ENCODE assay signal across 13 cellular contexts in the genomic region with DNA sequence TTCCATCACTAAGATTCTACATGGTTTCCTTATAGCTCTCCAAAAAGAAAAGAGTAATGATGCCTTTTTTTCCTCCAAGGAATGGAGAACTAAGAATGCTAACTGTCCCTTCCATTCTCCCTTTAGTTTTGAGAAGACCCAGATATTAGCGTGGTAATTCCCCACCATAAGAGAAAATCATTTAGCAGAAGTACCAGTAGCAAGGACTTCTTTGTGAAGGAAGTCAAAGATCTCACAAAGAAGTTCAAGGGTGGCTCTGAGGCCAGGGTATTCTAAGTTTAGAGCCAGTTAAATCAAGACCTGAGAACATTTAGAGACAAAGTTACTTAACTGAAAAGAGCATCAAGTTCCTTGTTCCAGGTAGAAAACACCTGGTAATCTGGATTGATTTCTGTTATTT. TPM values are rescaled to one million over a fixed set of nuclear protein-coding genes. Genes with fewer than 3 reads are reported as not detected.
DNase-seq lines count a peak whose midpoint lies in the region; ATAC-seq and TF ChIP-seq lines count a peak whose summit lies in the region.
"Had no signal": no experiment of that assay in that cellular context is flagged by ENCODE, and none has a peak within 500 bp of the region (broad histone marks: within the 10 kb centered on the region; RNA-seq: fewer than 3 reads in every experiment).

No MANE protein-coding gene starts in this region.

- no peaks in the 10 kb centered on the region for H3K9me3 Mint-ChIP-seq in activated T-cell treated with anti-CD3 and anti-CD28 coated beads, Interleukin-2, amount 50 U/mL, for 72 hours
- no peaks in the 10 kb centered on the region for H3K9me3 Mint-ChIP-seq in glutamatergic neuron (ENCODE audit: unreplicated experiment)
- H3K9me3 Mint-ChIP-seq: immature natural killer cell, neural progenitor cell had no signal

- no peak for TF ChIP-seq POLR2A in gastrocnemius medialis (IDR thresholded peaks at IDR 0.05)

- H3K4me1 Mint-ChIP-seq in activated T-cell treated with anti-CD3 and anti-CD28 coated beads, Interleukin-2, amount 50 U/mL, for 72 hours (ENCODE audit: low read depth): peaks cover 92% of the 10 kb centered on the region
- peaks cover 9% of the 10 kb centered on the region for H3K4me1 Mint-ChIP-seq in glutamatergic neuron (ENCODE audit: low read depth, unreplicated experiment)
- H3K4me1 Mint-ChIP-seq: neural progenitor cell had no signal

- DNase-seq in activated T-cell treated with anti-CD3 and anti-CD28 coated beads, Interleukin-2, amount 50 U/mL, for 72 hours: no peak
- DNase-seq in activated T-cell treated with anti-CD3 and anti-CD28 coated beads, Interleukin-2, amount 50 U/mL, for 1 hour: no peak
- no peak for DNase-seq in RWPE2 (ENCODE audit: low spot score)
- DNase-seq in gastrocnemius medialis: no peak
- no peak for DNase-seq in stimulated activated CD4-positive, alpha-beta T cell treated with anti-CD3 and anti-CD28 coated beads, Interleukin-15, amount 100 ng/mL, for 24 hours
- DNase-seq in glutamatergic neuron: no peak
- DNase-seq in NCI-H1105 treated with DMSO at 0.1 percent for 48 hours (lab: John Stamatoyannopoulos, UW): no peak
- DNase-seq: GF-D8, immature natural killer cell, NCI-H187, PC-3 had no signal

- no peaks in the 10 kb centered on the region for H3K27me3 Mint-ChIP-seq in activated T-cell treated with anti-CD3 and anti-CD28 coated beads, Interleukin-2, amount 50 U/mL, for 72 hours (ENCODE audit: low read depth)
- H3K27me3 Mint-ChIP-seq in glutamatergic neuron (ENCODE audit: unreplicated experiment): no peaks in the 10 kb centered on the region

- H3K4me3 ChIP-seq in RWPE2 (ENCODE audit: severe bottlenecking): no peak overlapping the region
- no peak overlapping the region for H3K4me3 ChIP-seq in gastrocnemius medialis
- H3K4me3 ChIP-seq: neural progenitor cell had no signal

- no peaks in the 10 kb centered on the region for H3K27me3 ChIP-seq in RWPE2 (ENCODE audit: insufficient read depth, poor library complexity, severe bottlenecking)
- H3K27me3 ChIP-seq in gastrocnemius medialis: no peaks in the 10 kb centered on the region
- H3K27me3 ChIP-seq: neural progenitor cell had no signal

- peak overlapping the region; percentile 13 for H3K27ac ChIP-seq in RWPE2 (ENCODE audit: poor library complexity, severe bottlenecking)
- H3K27ac ChIP-seq in gastrocnemius medialis: peak overlapping the region in 3 of 4 donors; percentile 1 to 41 (median 28)
- H3K27ac ChIP-seq: neural progenitor cell had no signal

- TF ChIP-seq CTCF in RWPE2 (IDR thresholded peaks at IDR 0.05; ENCODE audit: poor library complexity, severe bottlenecking) (no peak), gastrocnemius medialis (IDR thresholded peaks at IDR 0.05 in 4 of 5, conservative IDR thresholded peaks at IDR 0.05 in 1 of 5) (no peak), glutamatergic neuron (IDR thresholded peaks at IDR 0.05; ENCODE audit: partially characterized antibody, unreplicated experiment) (no peak)

- H3K36me3 Mint-ChIP-seq in activated T-cell treated with anti-CD3 and anti-CD28 coated beads, Interleukin-2, amount 50 U/mL, for 72 hours (ENCODE audit: insufficient read depth in 2 of 2): peaks cover 0 to 5% of the 10 kb centered on the region in 2 donors
- no peaks in the 10 kb centered on the region for H3K36me3 Mint-ChIP-seq in glutamatergic neuron (ENCODE audit: unreplicated experiment)
- H3K36me3 Mint-ChIP-seq: immature natural killer cell, neural progenitor cell had no signal

- intact Hi-C loops in gastrocnemius medialis (cut with DNase I; ENCODE audit: low total_unique reads): no loop called here

- H3K27ac Mint-ChIP-seq in activated T-cell treated with anti-CD3 and anti-CD28 coated beads, Interleukin-2, amount 50 U/mL, for 72 hours: peak overlapping the region; percentile 57
- H3K27ac Mint-ChIP-seq in glutamatergic neuron (ENCODE audit: unreplicated experiment): no peak overlapping the region
- H3K27ac Mint-ChIP-seq: neural progenitor cell had no signal

- H3K9me3 ChIP-seq in RWPE2 (ENCODE audit: severe bottlenecking) (no peaks in the 10 kb centered on the region), gastrocnemius medialis (no peaks in the 10 kb centered on the region)

- peaks cover 25% of the 10 kb centered on the region for H3K4me1 ChIP-seq in RWPE2 (ENCODE audit: insufficient read depth, poor library complexity, severe bottlenecking)
- H3K4me1 ChIP-seq in gastrocnemius medialis: peaks cover 84 to 88% of the 10 kb centered on the region in 2 donors
- H3K4me1 ChIP-seq: neural progenitor cell had no signal

- no peaks in the 10 kb centered on the region; the same call in none of the 2 replicates for H3K36me3 ChIP-seq in RWPE2 (ENCODE audit: low read depth)
- no peaks in the 10 kb centered on the region for H3K36me3 ChIP-seq in gastrocnemius medialis
- H3K36me3 ChIP-seq: neural progenitor cell had no signal

- in situ Hi-C loops in gastrocnemius medialis (cut with MboI; ENCODE audit: low sequenced_read_pairs in 4 of 4): loop anchor here in 2 of 4 donors (25.0 kb wide), 2 partner anchors 320 to 520 kb away; no protein-coding TSS in a partner anchor

- H3K4me3 Mint-ChIP-seq in activated T-cell treated with anti-CD3 and anti-CD28 coated beads, Interleukin-2, amount 50 U/mL, for 72 hours: peak overlapping the region in 1 of 2 donors; percentile 35
- H3K4me3 Mint-ChIP-seq in glutamatergic neuron (ENCODE audit: unreplicated experiment): no peak overlapping the region
- H3K4me3 Mint-ChIP-seq: neural progenitor cell had no signal

- ATAC-seq in activated T-cell treated with anti-CD3 and anti-CD28 coated beads, Interleukin-2, amount 50 U/mL, for 72 hours (replicated peaks in 1 of 2): no peak
- ATAC-seq in GM21619 (IDR thresholded peaks at IDR 0.05; ENCODE audit: unreplicated experiment) (peak; percentile 43), RWPE2 (ENCODE audit: low read depth) (no peak), gastrocnemius medialis (no peak)
- ATAC-seq: PC-3 had no signal

RNA-seq across cellular contexts. Expression of a gene that starts 7.3 kb away (rescaled TPM):
- total RNA-seq in activated T-cell treated with anti-CD3 and anti-CD28 coated beads, Interleukin-2, amount 50 U/mL, for 72 hours: 10 to 100 TPM; 94.0 to 97.7 TPM
- 10 to 100 TPM; 49.0 to 93.6 (median 50.6) TPM for total RNA-seq in gastrocnemius medialis
- 74.4 TPM for total RNA-seq in glutamatergic neuron (ENCODE audit: unreplicated experiment)
